ENCODE assay signal across 9 cellular contexts in genomic region chr6:46376562-46376969, GRCh38.
A peak's percentile ranks its signal among the peaks of the same experiment; 100 is the strongest.
DNase-seq lines count a peak whose midpoint lies in the region; ATAC-seq, FAIRE-seq and TF ChIP-seq lines count a peak whose summit lies in the region.
"Had no signal": no experiment of that assay in that cellular context is flagged by ENCODE, and none has a peak within 500 bp of the region (broad histone marks: within the 10 kb centered on the region; RNA-seq: fewer than 3 reads in every experiment).

No MANE protein-coding gene starts in this region.

- peak overlapping the region; percentile 22; the same call in 1 of the 2 replicates for H3K4me2 ChIP-seq in K562 (ENCODE audit: insufficient read depth, low read length)

- ATAC-seq in GM21447 (IDR thresholded peaks at IDR 0.05; ENCODE audit: unreplicated experiment) = peak; percentile 91
- peak; percentile 89 for ATAC-seq in HG03460 (IDR thresholded peaks at IDR 0.05; ENCODE audit: unreplicated experiment)
- ATAC-seq in K562 = peak; percentile 38; the same call in 1 of the 3 replicates

- no peak for TF ChIP-seq CTCF in GM13976 (IDR thresholded peaks at IDR 0.05; ENCODE audit: borderline replicate concordance, control extremely low read depth, extremely low read depth, insufficient read depth, missing control alignments)
- no peak for TF ChIP-seq CTCF in K562 (IDR thresholded peaks at IDR 0.05 in 2 of 3, conservative IDR thresholded peaks at IDR 0.05 in 1 of 3; ENCODE audit: insufficient read depth in 2 of 3, low read depth in 1 of 3, low read length in 3 of 3)
- TF ChIP-seq CTCF in lower leg skin (IDR thresholded peaks at IDR 0.05) = no peak

- H3K4me3 ChIP-seq in K562 = no peak overlapping the region
- no peak overlapping the region for H3K4me3 ChIP-seq in lower leg skin (ENCODE audit: low read depth, poor library complexity, severe bottlenecking)

- 1% methylated on average over 7 of the region's 7 CpGs for WGBS in K562 (ENCODE audit: insufficient coverage, low coverage, missing lambda C conversion rate)
- WGBS in lower leg skin, 2 donors = 79 to 84% methylated on average over 7 of the region's 7 CpGs

- no peaks in the 10 kb centered on the region for H3K9me3 ChIP-seq in K562 (replicated peaks; ENCODE audit: control insufficient read depth, insufficient read depth, low read depth, low read length)

- no peaks in the 10 kb centered on the region for H3K4me1 ChIP-seq in K562 (replicated peaks in 1 of 2; ENCODE audit: control insufficient read depth in 2 of 2, insufficient read depth in 2 of 2, low read length in 2 of 2)

- no peak for TF ChIP-seq POLR2A in K562 (conservative IDR thresholded peaks at IDR 0.05)
- TF ChIP-seq POLR2A in lower leg skin (IDR thresholded peaks at IDR 0.05) = no peak

- CTCF ChIA-PET in K562 (lab: Yijun Ruan, JAX; ENCODE audit: low intra/inter-chr PET ratio) = no interaction called here

- H4K20me1 ChIP-seq in K562 (replicated peaks; ENCODE audit: control insufficient read depth, insufficient read depth, low read length) = no peaks in the 10 kb centered on the region

- peak overlapping the region; percentile 69; the same call in 1 of the 2 replicates for H2AFZ ChIP-seq in K562 (ENCODE audit: low read depth, low read length)

- intact Hi-C loops in K562 (cut with micrococcal nuclease) = no loop called here
- intact Hi-C loops in lower leg skin (cut with DNase I; ENCODE audit: low total_unique reads) = loop anchor here (1.0 kb wide), 1 partner anchor 25 kb away; no protein-coding TSS in a partner anchor

- H3K27me3 ChIP-seq in K562 (ENCODE audit: control insufficient read depth in 2 of 2, insufficient read depth in 2 of 2, low read length in 2 of 2) = no peaks in the 10 kb centered on the region

- no peaks in the 10 kb centered on the region for H3K36me3 ChIP-seq in K562 (ENCODE audit: control insufficient read depth, insufficient read depth, low read length)

- H3K9me1 ChIP-seq in K562 (ENCODE audit: control insufficient read depth, insufficient read depth, low read length) = no peaks in the 10 kb centered on the region

- in situ Hi-C loops in GM13976 (cut with MboI; ENCODE audit: low sequenced_read_pairs, unreplicated experiment) (no loop called here), K562 (cut with MboI) (no loop called here)

- no peak overlapping the region for H3K27ac ChIP-seq in K562 (ENCODE audit: extremely low read depth, low read depth, low read length)

- no peaks in the 10 kb centered on the region for H3K79me2 ChIP-seq in K562 (ENCODE audit: control insufficient read depth, insufficient read depth, low read length)

- FAIRE-seq in K562 (lab: Jason Lieb, UNC) = no peak

- TF ChIP-seq EP300 in K562 (IDR thresholded peaks at IDR 0.05; ENCODE audit: low read length) = no peak

- TF ChIP-seq RAD21 in K562 (CRISPR knock-in tag; conservative IDR thresholded peaks at IDR 0.05 in 1 of 2, IDR thresholded peaks at IDR 0.05 in 1 of 2) = no peak

- peak; percentile 56 for DNase-seq in GM13976 (ENCODE audit: low spot score)
- peak in 1 of 4 experiments; percentile 10 for DNase-seq in K562 (ENCODE audit: extremely low read depth in 1 of 4, low spot score in 3 of 4)
- DNase-seq in NCI-H774 (lab: John Stamatoyannopoulos, UW) = no peak
- DNase-seq in A172 (ENCODE audit: low spot score) = no peak
- DNase-seq in NCI-H2227 (lab: John Stamatoyannopoulos, UW; ENCODE audit: unreplicated experiment) = no peak
- DNase-seq in lower leg skin (ENCODE audit: low spot score in 2 of 2) = no peak
- DNase-seq: kidney glomerular epithelial cell had no signal

- POLR2A ChIA-PET in K562 (lab: Yijun Ruan, JAX) = no interaction called here

- BruUV-seq in K562 (replicated peaks; lab: Mats Ljungman, UMichigan) = no TSS peak

- H3K9ac ChIP-seq in K562 (ENCODE audit: insufficient read depth in 1 of 2, low read depth in 2 of 2, low read length in 2 of 2) = no peak overlapping the region

TF ChIP-seq in K562, 482 proteins besides CTCF, POLR2A, EP300 and RAD21:
- TF ChIP-seq CCNT2 (IDR thresholded peaks at IDR 0.05; ENCODE audit: borderline replicate concordance, extremely low read depth, insufficient read length, low read depth, low read length) (no peak), VEZF1 (CRISPR knock-in tag; IDR thresholded peaks at IDR 0.05) (0 out of 2 replicates have a peak, but pooled peaks have one; percentile 33), SPI1 (IDR thresholded peaks at IDR 0.05; ENCODE audit: borderline replicate concordance, low read depth, low read length) (peak; percentile 71; the same call in 1 of the 2 replicates)

Comparison
In these comparisons a context has a peak if more than half of its experiments do, and no peak if none do; other contexts are left out.
1. ATAC-seq: peak in every context shown above with its lines; median percentile 91 in GM21447; 89 in HG03460; 38 in K562.